Comparison of ENCODE assay signal across 21 cellular contexts in the genomic region with DNA sequence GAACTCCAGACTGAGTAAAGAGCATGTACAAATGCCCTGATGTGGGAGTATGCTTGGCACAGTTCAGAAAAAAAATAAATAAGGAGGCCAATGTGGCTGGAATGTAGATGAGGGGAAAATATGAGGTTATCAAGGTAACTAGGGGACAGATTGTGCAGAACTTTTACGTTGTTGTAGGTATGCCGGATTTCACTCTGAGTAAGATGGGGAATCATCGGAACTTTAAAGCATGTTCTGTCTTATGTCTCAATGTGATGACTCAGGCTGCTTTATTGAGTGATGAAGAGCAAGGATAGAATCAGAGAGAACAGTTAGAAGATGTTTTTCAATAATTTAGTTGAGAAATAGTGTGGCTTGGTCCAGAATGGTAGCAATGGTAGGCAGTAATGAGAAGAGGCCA.
DNase-seq lines count a peak whose midpoint lies in the region; TF ChIP-seq lines count a peak whose summit lies in the region.
"Had no signal": no experiment of that assay in that cellular context is flagged by ENCODE, and none has a peak within 500 bp of the region (broad histone marks: within the 10 kb centered on the region; RNA-seq: fewer than 3 reads in every experiment).

No MANE protein-coding gene starts in this region.

- TF ChIP-seq CTCF in SK-N-SH (IDR thresholded peaks at IDR 0.05), result no peak
- TF ChIP-seq CTCF in fibroblast of the aortic adventitia (IDR thresholded peaks at IDR 0.05; ENCODE audit: insufficient read depth, low read length), result no peak
- no peak for TF ChIP-seq CTCF in WERI-Rb-1 (IDR thresholded peaks at IDR 0.05; ENCODE audit: low read depth, low read length)

- peaks cover 4% of the 10 kb centered on the region for H3F3A ChIP-seq in SK-N-SH (replicated peaks; ENCODE audit: insufficient read depth)

- H3K4me3 ChIP-seq in SK-N-SH (ENCODE audit: low read depth in 2 of 2, low read length in 1 of 2), result no peak overlapping the region
- no peak overlapping the region for H3K4me3 ChIP-seq in fibroblast of the aortic adventitia (ENCODE audit: low read depth, low read length)
- no peak overlapping the region for H3K4me3 ChIP-seq in WERI-Rb-1 (ENCODE audit: low read depth, low read length)
- H3K4me3 ChIP-seq: left lung had no signal

- no peak overlapping the region; the same call in 1 of the 2 replicates for H3K4me2 ChIP-seq in SK-N-SH

- CTCF ChIA-PET in SK-N-SH (lab: Yijun Ruan, JAX), result no interaction called here

- H3K4me1 ChIP-seq in SK-N-SH (ENCODE audit: control insufficient read depth in 1 of 2, insufficient read depth in 2 of 2, low read depth in 1 of 2, low read length in 1 of 2), result peaks cover 0 to 9% of the 10 kb centered on the region in 2 experiments; a peak in 1 of 4 replicates
- H3K4me1 ChIP-seq: parathyroid adenoma had no signal

- H3K9me2 ChIP-seq in SK-N-SH, result no peaks in the 10 kb centered on the region

- no peak overlapping the region for H3K9ac ChIP-seq in SK-N-SH
- H3K9ac ChIP-seq: parathyroid adenoma had no signal

- H3K79me2 ChIP-seq in SK-N-SH (ENCODE audit: insufficient read depth), result no peaks in the 10 kb centered on the region
- H3K79me2 ChIP-seq: parathyroid adenoma had no signal

- H4K20me1 ChIP-seq in SK-N-SH (ENCODE audit: insufficient read depth), result no peaks in the 10 kb centered on the region

- H3K9me3 ChIP-seq in SK-N-SH (no peaks in the 10 kb centered on the region), WERI-Rb-1 (ENCODE audit: severe bottlenecking) (no peaks in the 10 kb centered on the region)
- H3K9me3 ChIP-seq: left lung had no signal

- H3K36me3 ChIP-seq in SK-N-SH (replicated peaks in 1 of 2; ENCODE audit: control insufficient read depth in 1 of 2, insufficient read depth in 2 of 2, low read length in 1 of 2) (no peaks in the 10 kb centered on the region), WERI-Rb-1 (no peaks in the 10 kb centered on the region)
- H3K36me3 ChIP-seq: left lung had no signal

- DNase-seq in HCEC 1CT (peak; percentile 50), SK-N-SH (no peak), fibroblast of the aortic adventitia (ENCODE audit: low read depth) (peak; percentile 4), A172 (ENCODE audit: low spot score) (no peak), WERI-Rb-1 (no peak), NCI-H82 treated with DMSO at 0.1 percent for 48 hours (lab: John Stamatoyannopoulos, UW; ENCODE audit: unreplicated experiment) (no peak), DMS153 treated with DMSO at 0.1 percent for 48 hours (lab: John Stamatoyannopoulos, UW; ENCODE audit: unreplicated experiment) (no peak)
- DNase-seq: activated CD4-positive, alpha-beta memory T cell treated with anti-CD3 and anti-CD28 coated beads for 36 hours; activated CD8-positive, alpha-beta memory T cell treated with anti-CD3 and anti-CD28 coated beads, Interleukin-2, amount 50 U/mL, for 48 hours; aorta; CD8-positive, alpha-beta T cell; central memory CD4-positive, alpha-beta T cell; GF-D8; Karpas-422; left lung; NCI-H1048; NCI-H187; NCI-H69; right cardiac atrium; stimulated activated naive CD4-positive, alpha-beta T cell treated with Interleukin-2 at 50 U/mL for 16 hours had no signal

- H3K27ac ChIP-seq in SK-N-SH (ENCODE audit: low read depth in 2 of 2, low read length in 1 of 2), result no peak overlapping the region
- H3K27ac ChIP-seq in WERI-Rb-1, result no peak overlapping the region
- H3K27ac ChIP-seq: left lung, parathyroid adenoma had no signal

- H2AFZ ChIP-seq in SK-N-SH (ENCODE audit: low read depth), result peak overlapping the region; percentile 45; the same call in 1 of the 2 replicates
- H2AFZ ChIP-seq: parathyroid adenoma had no signal

- no peaks in the 10 kb centered on the region for H3K27me3 ChIP-seq in SK-N-SH (ENCODE audit: insufficient read depth)
- H3K27me3 ChIP-seq in WERI-Rb-1 (ENCODE audit: insufficient read depth, low read depth, severe bottlenecking), result no peaks in the 10 kb centered on the region
- H3K27me3 ChIP-seq: left lung had no signal

- POLR2A ChIA-PET in SK-N-SH (lab: Yijun Ruan, JAX), result no interaction called here

- TF ChIP-seq RAD21 in SK-N-SH (IDR thresholded peaks at IDR 0.05; ENCODE audit: low read length), result no peak

- 64% methylated on average over 3 of the region's 3 CpGs for WGBS in SK-N-SH (ENCODE audit: low lambda C conversion rate)

- no peak for TF ChIP-seq EP300 in SK-N-SH (IDR thresholded peaks at IDR 0.05; ENCODE audit: borderline replicate concordance in 1 of 2, low read depth in 1 of 2, low read length in 1 of 2)

TF ChIP-seq in SK-N-SH, 30 proteins besides CTCF, POLR2A, EP300 and RAD21:
- TF ChIP-seq TCF12 (IDR thresholded peaks at IDR 0.05) (0 out of 2 replicates have a peak, but pooled peaks have one; percentile 17), NFIC (IDR thresholded peaks at IDR 0.05; ENCODE audit: borderline replicate concordance) (no peak), MXI1 (IDR thresholded peaks at IDR 0.05; ENCODE audit: low read depth, low read length) (no peak), TEAD4 (IDR thresholded peaks at IDR 0.05; ENCODE audit: borderline replicate concordance, insufficient read depth) (no peak), GATA2 (CRISPR knock-in tag; IDR thresholded peaks at IDR 0.05) (no peak), RFX5 (IDR thresholded peaks at IDR 0.05; ENCODE audit: low read length) (no peak), USF2 (IDR thresholded peaks at IDR 0.05; ENCODE audit: borderline replicate concordance, low read depth, low read length) (no peak), NRF1 (IDR thresholded peaks at IDR 0.05; ENCODE audit: low read depth, low read length) (no peak), FOXJ3 (CRISPR knock-in tag; IDR thresholded peaks at IDR 0.05) (no peak), ZBTB33 (IDR thresholded peaks at IDR 0.05; ENCODE audit: borderline replicate concordance, low read depth) (no peak), FOSL2 (IDR thresholded peaks at IDR 0.05; ENCODE audit: borderline replicate concordance, low read depth) (peak; percentile 7; the same call in 1 of the 2 replicates), RXRA (IDR thresholded peaks at IDR 0.05; ENCODE audit: borderline replicate concordance, low read depth) (no peak), IRF3 (IDR thresholded peaks at IDR 0.05; ENCODE audit: low read depth, low read length) (no peak), JUND (IDR thresholded peaks at IDR 0.05) (no peak)
- TF ChIP-seq, protein P1, sequence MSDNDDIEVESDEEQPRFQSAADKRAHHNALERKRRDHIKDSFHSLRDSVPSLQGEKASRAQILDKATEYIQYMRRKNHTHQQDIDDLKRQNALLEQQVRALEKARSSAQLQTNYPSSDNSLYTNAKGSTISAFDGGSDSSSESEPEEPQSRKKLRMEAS (IDR thresholded peaks at IDR 0.05; ENCODE audit: low read depth), result no peak

Comparison
In these comparisons a context has a peak if more than half of its experiments do, and no peak if none do; other contexts are left out.
1. DNase-seq: peak in HCEC 1CT (single experiment) and fibroblast of the aortic adventitia (single experiment); none in SK-N-SH (single experiment), A172 (single experiment), WERI-Rb-1 (single experiment), NCI-H82 treated with DMSO at 0.1 percent for 48 hours (single experiment) and DMS153 treated with DMSO at 0.1 percent for 48 hours (single experiment).